ENCODE assay signal across 9 cellular contexts in genomic region chr10:116669832-116670644, GRCh38. TPM values are rescaled to one million over a fixed set of nuclear protein-coding genes. Genes with fewer than 3 reads are reported as not detected.
DNase-seq lines count a peak whose midpoint lies in the region; ATAC-seq and TF ChIP-seq lines count a peak whose summit lies in the region.
"Had no signal": no experiment of that assay in that cellular context is flagged by ENCODE, and none has a peak within 500 bp of the region (broad histone marks: within the 10 kb centered on the region; RNA-seq: fewer than 3 reads in every experiment).

No MANE protein-coding gene starts in this region.

- H3K27me3 ChIP-seq in HUES6 (ENCODE audit: control insufficient read depth, insufficient read depth, low read length) (no peaks in the 10 kb centered on the region), kidney epithelial cell (ENCODE audit: control insufficient read depth, insufficient read depth, low read length) (no peaks in the 10 kb centered on the region), suprapubic skin (peaks cover 6% of the 10 kb centered on the region), tibial artery (peaks cover 0 to 8% of the 10 kb centered on the region in 2 donors)

- peak overlapping the region; percentile 70; the same call in 1 of the 2 replicates for H3K27ac ChIP-seq in HUES6 (ENCODE audit: low read depth, low read length)
- peak overlapping the region in 1 of 2 donors; percentile 21 for H3K27ac ChIP-seq in coronary artery
- H3K27ac ChIP-seq in suprapubic skin: no peak overlapping the region
- H3K27ac ChIP-seq in tibial artery: no peak overlapping the region

- TF ChIP-seq CTCF in coronary artery (IDR thresholded peaks at IDR 0.05) (no peak), kidney epithelial cell (IDR thresholded peaks at IDR 0.05; ENCODE audit: insufficient read depth, low read length, poor library complexity, severe bottlenecking) (no peak), suprapubic skin (IDR thresholded peaks at IDR 0.05) (no peak), tibial artery (IDR thresholded peaks at IDR 0.05) (no peak)

- DNase-seq in coronary artery (ENCODE audit: low spot score) (no peak), kidney epithelial cell (ENCODE audit: low read depth) (no peak), suprapubic skin (ENCODE audit: low spot score in 2 of 2) (peak in 1 of 2 donors; percentile 61), tibial artery (no peak)
- DNase-seq: DND-41, T-helper 1 cell had no signal

- TF ChIP-seq EP300 in suprapubic skin (IDR thresholded peaks at IDR 0.05): no peak

- no peak for TF ChIP-seq POLR2A in suprapubic skin (IDR thresholded peaks at IDR 0.05)

- peak overlapping the region; percentile 81 for H3K9ac ChIP-seq in HUES6 (ENCODE audit: low read length)

- peaks cover 16% of the 10 kb centered on the region for H3K36me3 ChIP-seq in HUES6 (ENCODE audit: control insufficient read depth, insufficient read depth, low read length)
- no peaks in the 10 kb centered on the region for H3K36me3 ChIP-seq in kidney epithelial cell (ENCODE audit: control insufficient read depth, insufficient read depth, low read length)
- peaks cover 4% of the 10 kb centered on the region for H3K36me3 ChIP-seq in suprapubic skin
- peaks cover 11 to 30% (median 24%) of the 10 kb centered on the region in 3 donors for H3K36me3 ChIP-seq in tibial artery

- ATAC-seq in HG02973 (IDR thresholded peaks at IDR 0.05; ENCODE audit: unreplicated experiment): no peak
- ATAC-seq in HG02588 (IDR thresholded peaks at IDR 0.05; ENCODE audit: unreplicated experiment): no peak

- H3K4me1 ChIP-seq in HUES6 (ENCODE audit: control insufficient read depth, insufficient read depth, low read length) (peaks cover 18% of the 10 kb centered on the region), suprapubic skin (peaks cover 5% of the 10 kb centered on the region), tibial artery (peaks cover 0 to 18% (median 7%) of the 10 kb centered on the region in 4 donors)

- WGBS in suprapubic skin: 29% methylated on average over 16 of the region's 41 CpGs

- intact Hi-C loops in tibial artery (cut with DNase I; ENCODE audit: low total_unique reads): no loop called here

- H3K4me3 ChIP-seq in HUES6 (ENCODE audit: low read depth, low read length) (peak overlapping the region; percentile 75), coronary artery (peak overlapping the region; percentile 47), kidney epithelial cell (ENCODE audit: low read depth, low read length) (peak overlapping the region; percentile 26), suprapubic skin (peak overlapping the region; percentile 34), tibial artery (no peak overlapping the region)

- no peaks in the 10 kb centered on the region for H3K9me3 ChIP-seq in HUES6 (ENCODE audit: control insufficient read depth, insufficient read depth, low read depth, low read length)
- no peaks in the 10 kb centered on the region for H3K9me3 ChIP-seq in suprapubic skin
- no peaks in the 10 kb centered on the region for H3K9me3 ChIP-seq in tibial artery

RNA-seq across cellular contexts. Expression of gene PNLIPRP2, which starts 49.3 kb away (rescaled TPM):
- total RNA-seq in kidney epithelial cell (not detected in 2 replicates), suprapubic skin (not detected)

Comparison
In these comparisons a context has a peak if more than half of its experiments do, and no peak if none do; other contexts are left out.
1. H3K4me3 ChIP-seq: peak in HUES6 (single experiment), coronary artery (single experiment), kidney epithelial cell (single experiment) and suprapubic skin (single experiment); none in tibial artery (0 of 2).